In the genomic region with DNA sequence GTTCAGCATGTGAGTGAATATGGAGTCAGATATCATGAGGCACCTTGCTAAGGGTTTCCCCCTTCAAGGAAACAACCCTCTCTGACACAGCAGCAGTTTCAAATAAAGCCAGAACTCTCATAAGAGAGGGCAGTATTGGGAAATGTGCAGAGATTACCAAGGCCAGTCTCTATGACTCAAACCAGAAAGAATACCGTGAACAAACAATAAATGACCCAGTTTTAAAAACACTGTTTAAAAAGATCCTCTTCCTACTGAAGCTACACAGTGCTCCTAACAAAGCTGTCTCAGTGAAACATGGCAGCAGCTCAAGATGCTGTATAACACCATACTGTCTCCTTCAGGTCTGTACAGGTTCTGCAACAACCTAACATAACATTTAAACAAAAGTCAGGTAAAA, we compare ENCODE assay signal across 13 cellular contexts.
A peak's percentile ranks its signal among the peaks of the same experiment; 100 is the strongest.
DNase-seq lines count a peak whose midpoint lies in the region; ATAC-seq and TF ChIP-seq lines count a peak whose summit lies in the region.
"Had no signal": no experiment of that assay in that cellular context is flagged by ENCODE, and none has a peak within 500 bp of the region (broad histone marks: within the 10 kb centered on the region; RNA-seq: fewer than 3 reads in every experiment).

No MANE protein-coding gene starts in this region.

- peaks cover 2 to 10% of the 10 kb centered on the region in 2 donors for H3K36me3 Mint-ChIP-seq in activated T-cell treated with anti-CD3 and anti-CD28 coated beads, Interleukin-2, amount 50 U/mL, for 72 hours (ENCODE audit: insufficient read depth in 2 of 2)
- peaks cover 42% of the 10 kb centered on the region for H3K36me3 Mint-ChIP-seq in T-helper 2 cell treated with Interferon-gamma antibody and Interleukin-4, amounts not matched to agents 5 μg/mL and 100 μg/mL, for 36 hours (ENCODE audit: low read depth)

- H3K4me3 ChIP-seq in WI38 (ENCODE audit: low read depth, low read length) = no peak overlapping the region
- no peak overlapping the region for H3K4me3 ChIP-seq in foreskin fibroblast (ENCODE audit: low read depth in 1 of 2, low read length in 2 of 2)
- H3K4me3 ChIP-seq in thoracic aorta = no peak overlapping the region
- H3K4me3 ChIP-seq: ovary had no signal

- H3K4me1 Mint-ChIP-seq in activated T-cell treated with anti-CD3 and anti-CD28 coated beads, Interleukin-2, amount 50 U/mL, for 72 hours (ENCODE audit: low read depth) = peaks cover 46% of the 10 kb centered on the region
- H3K4me1 Mint-ChIP-seq in T-helper 2 cell treated with Interferon-gamma antibody and Interleukin-4, amounts not matched to agents 5 μg/mL and 100 μg/mL, for 36 hours (ENCODE audit: low read depth) = peaks cover 16% of the 10 kb centered on the region
- H3K4me1 Mint-ChIP-seq: stimulated activated memory B cell treated with anti-CD40 and anti-IgM and Interleukin-4, amounts not matched to agents 10 μg/mL and 1 μg/mL and 100 μg/mL, for 72 hours had no signal

- peaks cover 16 to 29% of the 10 kb centered on the region in 2 donors for H3K4me1 ChIP-seq in thoracic aorta (ENCODE audit: control insufficient read depth in 1 of 2, low read depth in 2 of 2)

- no peak overlapping the region for H3K27ac ChIP-seq in thoracic aorta
- H3K27ac ChIP-seq: C4-2B, ovary had no signal

- H3K9me3 Mint-ChIP-seq in activated T-cell treated with anti-CD3 and anti-CD28 coated beads, Interleukin-2, amount 50 U/mL, for 72 hours = no peaks in the 10 kb centered on the region
- H3K9me3 Mint-ChIP-seq in T-helper 2 cell treated with Interferon-gamma antibody and Interleukin-4, amounts not matched to agents 5 μg/mL and 100 μg/mL, for 36 hours = no peaks in the 10 kb centered on the region
- H3K9me3 Mint-ChIP-seq: activated CD4-positive, alpha-beta T cell treated with anti-CD3 and anti-CD28 coated beads, Interleukin-2, amount 10 ng/mL, durations not matched to agents 24 days and 14 days; stimulated activated memory B cell treated with anti-CD40 and anti-IgM and Interleukin-4, amounts not matched to agents 10 μg/mL and 1 μg/mL and 100 μg/mL, for 72 hours had no signal

- peak overlapping the region; percentile 41 to 60 for H3K4me3 Mint-ChIP-seq in activated T-cell treated with anti-CD3 and anti-CD28 coated beads, Interleukin-2, amount 50 U/mL, for 72 hours
- H3K4me3 Mint-ChIP-seq in T-helper 2 cell treated with Interferon-gamma antibody and Interleukin-4, amounts not matched to agents 5 μg/mL and 100 μg/mL, for 36 hours = no peak overlapping the region
- H3K4me3 Mint-ChIP-seq: activated CD4-positive, alpha-beta T cell treated with anti-CD3 and anti-CD28 coated beads, Interleukin-2, amount 10 ng/mL, durations not matched to agents 24 days and 14 days; stimulated activated memory B cell treated with anti-CD40 and anti-IgM and Interleukin-4, amounts not matched to agents 10 μg/mL and 1 μg/mL and 100 μg/mL, for 72 hours had no signal

- peaks cover 8% of the 10 kb centered on the region for H3K36me3 ChIP-seq in thoracic aorta
- H3K36me3 ChIP-seq: ovary had no signal

- peak overlapping the region; percentile 81 for H3K27ac Mint-ChIP-seq in activated T-cell treated with anti-CD3 and anti-CD28 coated beads, Interleukin-2, amount 50 U/mL, for 72 hours
- H3K27ac Mint-ChIP-seq in T-helper 2 cell treated with Interferon-gamma antibody and Interleukin-4, amounts not matched to agents 5 μg/mL and 100 μg/mL, for 36 hours = no peak overlapping the region
- H3K27ac Mint-ChIP-seq: activated CD4-positive, alpha-beta T cell treated with anti-CD3 and anti-CD28 coated beads, Interleukin-2, amount 10 ng/mL, durations not matched to agents 24 days and 14 days; stimulated activated memory B cell treated with anti-CD40 and anti-IgM and Interleukin-4, amounts not matched to agents 10 μg/mL and 1 μg/mL and 100 μg/mL, for 72 hours had no signal

- peak; percentile 18 to 36 for DNase-seq in activated T-cell treated with anti-CD3 and anti-CD28 coated beads, Interleukin-2, amount 50 U/mL, for 72 hours
- no peak for DNase-seq in activated T-cell treated with anti-CD3 and anti-CD28 coated beads, Interleukin-2, amount 50 U/mL, for 1 hour
- DNase-seq in foreskin fibroblast (peak; percentile 78 to 87), thoracic aorta (ENCODE audit: low spot score) (no peak), DMS53 (lab: John Stamatoyannopoulos, UW) (no peak), NCI-H128 (lab: John Stamatoyannopoulos, UW; ENCODE audit: unreplicated experiment) (no peak)
- DNase-seq in T-helper 2 cell treated with Interferon-gamma antibody and Interleukin-4, amounts not matched to agents 5 μg/mL and 100 μg/mL, for 36 hours (ENCODE audit: low spot score) = no peak
- DNase-seq: activated CD4-positive, alpha-beta T cell treated with anti-CD3 and anti-CD28 coated beads, Interleukin-2, amount 10 ng/mL, durations not matched to agents 24 days and 14 days; NCI-H526 treated with DMSO at 0.1 percent for 48 hours; ovary had no signal

- H3K27me3 ChIP-seq in thoracic aorta (replicated peaks; ENCODE audit: insufficient read depth) = no peaks in the 10 kb centered on the region
- H3K27me3 ChIP-seq: ovary had no signal

- TF ChIP-seq CTCF in WI38 (IDR thresholded peaks at IDR 0.05; ENCODE audit: low read depth, low read length) = 0 out of 2 replicates have a peak, but pooled peaks have one; percentile 7
- TF ChIP-seq CTCF in foreskin fibroblast (IDR thresholded peaks at IDR 0.05; ENCODE audit: low read depth, low read length) = peak; percentile 18
- TF ChIP-seq CTCF in thoracic aorta (IDR thresholded peaks at IDR 0.05) = no peak

- no peaks in the 10 kb centered on the region for H3K27me3 Mint-ChIP-seq in activated T-cell treated with anti-CD3 and anti-CD28 coated beads, Interleukin-2, amount 50 U/mL, for 72 hours (ENCODE audit: low read depth)
- H3K27me3 Mint-ChIP-seq in T-helper 2 cell treated with Interferon-gamma antibody and Interleukin-4, amounts not matched to agents 5 μg/mL and 100 μg/mL, for 36 hours (ENCODE audit: low read depth) = no peaks in the 10 kb centered on the region
- H3K27me3 Mint-ChIP-seq: activated CD4-positive, alpha-beta T cell treated with anti-CD3 and anti-CD28 coated beads, Interleukin-2, amount 10 ng/mL, durations not matched to agents 24 days and 14 days; stimulated activated memory B cell treated with anti-CD40 and anti-IgM and Interleukin-4, amounts not matched to agents 10 μg/mL and 1 μg/mL and 100 μg/mL, for 72 hours had no signal

- ATAC-seq in activated T-cell treated with anti-CD3 and anti-CD28 coated beads, Interleukin-2, amount 50 U/mL, for 72 hours (replicated peaks in 1 of 2) = peak; percentile 88 to 90
- ATAC-seq in thoracic aorta (ENCODE audit: insufficient number of reproducible peaks, low FRiP score, low read depth) = peak; percentile 18
- ATAC-seq: stimulated activated memory B cell treated with anti-CD40 and anti-IgM and Interleukin-4, amounts not matched to agents 10 μg/mL and 1 μg/mL and 100 μg/mL, for 72 hours had no signal

- H3K9me3 ChIP-seq in thoracic aorta = no peaks in the 10 kb centered on the region
- H3K9me3 ChIP-seq: ovary had no signal

Comparison
In these comparisons a context has a peak if more than half of its experiments do, and no peak if none do; other contexts are left out.
1. DNase-seq: peak in activated T-cell treated with anti-CD3 and anti-CD28 coated beads, Interleukin-2, amount 50 U/mL, for 72 hours (2 of 2) and foreskin fibroblast (2 of 2); none in activated T-cell treated with anti-CD3 and anti-CD28 coated beads, Interleukin-2, amount 50 U/mL, for 1 hour (single experiment), thoracic aorta (single experiment), DMS53 (single experiment), NCI-H128 (single experiment) and T-helper 2 cell treated with Interferon-gamma antibody and Interleukin-4, amounts not matched to agents 5 μg/mL and 100 μg/mL, for 36 hours (single experiment).